In the genomic region with DNA sequence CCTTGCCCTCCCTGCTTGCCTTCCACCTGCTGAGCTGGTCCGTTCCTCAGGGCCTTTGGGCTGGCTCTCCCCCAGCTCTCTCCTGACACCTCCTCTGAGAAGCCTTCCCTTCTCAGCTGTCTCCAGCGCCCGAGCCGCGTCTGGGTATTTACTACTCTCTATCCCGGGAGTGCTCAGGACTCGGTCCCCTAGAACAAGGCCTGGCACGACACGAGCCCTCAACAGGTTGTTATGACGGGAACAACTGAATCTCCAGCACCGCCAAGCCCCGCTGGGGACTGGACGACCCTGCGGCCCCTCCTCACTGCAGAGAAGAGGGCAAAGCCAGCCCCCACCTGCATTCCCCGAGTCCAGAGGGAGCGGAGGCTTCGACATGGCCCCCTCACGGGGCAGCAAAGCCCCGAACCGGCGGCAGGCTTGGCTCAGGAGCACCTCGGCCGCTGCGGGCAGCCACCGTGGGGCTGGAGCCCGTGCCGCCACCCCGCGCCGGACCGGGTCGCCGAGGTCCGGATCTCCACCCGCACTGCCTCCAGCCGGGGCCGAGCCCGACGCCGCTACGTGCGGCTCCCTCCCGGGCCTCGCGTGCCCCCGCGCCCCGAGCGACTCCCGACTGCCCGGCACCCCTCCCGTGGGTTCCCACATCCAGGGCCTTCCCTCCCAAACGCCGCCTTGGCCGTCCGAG, we compare ENCODE assay signal across 8 cellular contexts. TPM values are rescaled to one million over a fixed set of nuclear protein-coding genes. Genes with fewer than 3 reads are reported as not detected.
DNase-seq lines count a peak whose midpoint lies in the region; ATAC-seq and TF ChIP-seq lines count a peak whose summit lies in the region.

No MANE protein-coding gene starts in this region.

- TF ChIP-seq CTCF in Loucy (conservative IDR thresholded peaks at IDR 0.05; ENCODE audit: low read length): no peak
- no peak for TF ChIP-seq CTCF in brain (conservative IDR thresholded peaks at IDR 0.05)
- no peak for TF ChIP-seq CTCF in kidney epithelial cell (IDR thresholded peaks at IDR 0.05; ENCODE audit: insufficient read depth, low read length, poor library complexity, severe bottlenecking)

- no peaks in the 10 kb centered on the region for H3K9me2 ChIP-seq in Loucy (replicated peaks; ENCODE audit: low read depth, low read length)

- H3K36me3 Mint-ChIP-seq in brain: peaks cover 9% of the 10 kb centered on the region
- peaks cover 12 to 14% of the 10 kb centered on the region in 2 donors for H3K36me3 Mint-ChIP-seq in stimulated activated naive B cell treated with anti-CD40 and anti-IgM and Interleukin-4, amounts not matched to agents 10 μg/mL and 1 μg/mL and 100 μg/mL, for 72 hours

- H3K27me3 ChIP-seq in BLaER1: no peaks in the 10 kb centered on the region
- H3K27me3 ChIP-seq in Loucy (ENCODE audit: insufficient read depth, low read length, poor library complexity, severe bottlenecking): no peaks in the 10 kb centered on the region
- no peaks in the 10 kb centered on the region for H3K27me3 ChIP-seq in kidney epithelial cell (ENCODE audit: control insufficient read depth, insufficient read depth, low read length)

- DNase-seq in kidney epithelial cell (ENCODE audit: low read depth) (no peak), NCI-H2227 (lab: John Stamatoyannopoulos, UW; ENCODE audit: unreplicated experiment) (no peak), superior temporal gyrus (ENCODE audit: extremely low spot score) (no peak)
- DNase-seq in stimulated activated naive B cell treated with anti-CD40 and anti-IgM and Interleukin-4, amounts not matched to agents 10 μg/mL and 1 μg/mL and 100 μg/mL, for 72 hours: no peak

- H3K4me2 ChIP-seq in BLaER1: peak overlapping the region; percentile 100
- H3K4me2 ChIP-seq in Loucy (ENCODE audit: low read depth, low read length, poor library complexity, severe bottlenecking): peak overlapping the region; percentile 77

- H3K4me1 ChIP-seq in BLaER1 (peaks cover 39% of the 10 kb centered on the region), Loucy (ENCODE audit: insufficient read depth, low read length, poor library complexity, severe bottlenecking) (peaks cover 37% of the 10 kb centered on the region)

- H3F3A ChIP-seq in Loucy (ENCODE audit: low read depth): 0 out of 2 replicates have a peak, but pooled peaks cover 7% of the 10 kb centered on the region

- H3K36me3 ChIP-seq in BLaER1: peaks cover 31% of the 10 kb centered on the region
- no peaks in the 10 kb centered on the region for H3K36me3 ChIP-seq in Loucy (ENCODE audit: insufficient read depth, low read length)
- peaks cover 1% of the 10 kb centered on the region for H3K36me3 ChIP-seq in kidney epithelial cell (ENCODE audit: control insufficient read depth, insufficient read depth, low read length)

- H3K4me3 ChIP-seq in BLaER1 (peak overlapping the region; percentile 99), Loucy (ENCODE audit: low read length, poor library complexity, severe bottlenecking) (peak overlapping the region; percentile 82), kidney epithelial cell (ENCODE audit: low read depth, low read length) (peak overlapping the region; percentile 84)

- peak overlapping the region; percentile 94 for H3K27ac ChIP-seq in BLaER1

- peak overlapping the region; percentile 95 for H3K9ac ChIP-seq in BLaER1
- H3K9ac ChIP-seq in Loucy (ENCODE audit: low read depth, low read length, poor library complexity, severe bottlenecking): peak overlapping the region; percentile 78

- H3K27me3 Mint-ChIP-seq in brain: peaks cover 7% of the 10 kb centered on the region
- H3K27me3 Mint-ChIP-seq in stimulated activated naive B cell treated with anti-CD40 and anti-IgM and Interleukin-4, amounts not matched to agents 10 μg/mL and 1 μg/mL and 100 μg/mL, for 72 hours: no peaks in the 10 kb centered on the region

- H3K79me2 ChIP-seq in Loucy (ENCODE audit: insufficient read depth, low read length): peaks cover 66% of the 10 kb centered on the region

- peak overlapping the region; percentile 64 to 91 (median 85) for H3K27ac Mint-ChIP-seq in brain
- H3K27ac Mint-ChIP-seq in stimulated activated naive B cell treated with anti-CD40 and anti-IgM and Interleukin-4, amounts not matched to agents 10 μg/mL and 1 μg/mL and 100 μg/mL, for 72 hours: peak overlapping the region; percentile 79

- peak; percentile 12 for ATAC-seq in GM19452 (IDR thresholded peaks at IDR 0.05; ENCODE audit: unreplicated experiment)
- ATAC-seq in stimulated activated naive B cell treated with anti-CD40 and anti-IgM and Interleukin-4, amounts not matched to agents 10 μg/mL and 1 μg/mL and 100 μg/mL, for 72 hours (replicated peaks): peak; percentile 1 to 2

- no peaks in the 10 kb centered on the region for H3K9me3 Mint-ChIP-seq in brain
- H3K9me3 Mint-ChIP-seq in stimulated activated naive B cell treated with anti-CD40 and anti-IgM and Interleukin-4, amounts not matched to agents 10 μg/mL and 1 μg/mL and 100 μg/mL, for 72 hours: no peaks in the 10 kb centered on the region

- peak overlapping the region; percentile 92 to 95 (median 94) for H3K4me3 Mint-ChIP-seq in brain
- H3K4me3 Mint-ChIP-seq in stimulated activated naive B cell treated with anti-CD40 and anti-IgM and Interleukin-4, amounts not matched to agents 10 μg/mL and 1 μg/mL and 100 μg/mL, for 72 hours: peak overlapping the region; percentile 83 to 92

- H2AFZ ChIP-seq in Loucy (ENCODE audit: low read length): no peak overlapping the region

- H3K4me1 Mint-ChIP-seq in brain: peaks cover 38% of the 10 kb centered on the region
- peaks cover 33 to 51% of the 10 kb centered on the region in 2 donors for H3K4me1 Mint-ChIP-seq in stimulated activated naive B cell treated with anti-CD40 and anti-IgM and Interleukin-4, amounts not matched to agents 10 μg/mL and 1 μg/mL and 100 μg/mL, for 72 hours

- H3K9me3 ChIP-seq in BLaER1 (no peaks in the 10 kb centered on the region), Loucy (ENCODE audit: insufficient read depth, low read depth, low read length) (no peaks in the 10 kb centered on the region)

- peaks cover 57% of the 10 kb centered on the region for H4K20me1 ChIP-seq in BLaER1
- H4K20me1 ChIP-seq in Loucy (ENCODE audit: insufficient read depth, low read length, poor library complexity, severe bottlenecking): peaks cover 43% of the 10 kb centered on the region

RNA-seq across cellular contexts. Expression of a gene that starts 0.8 kb away (rescaled TPM):
- 19.0 TPM for polyA plus RNA-seq in brain (ENCODE audit: insufficient read depth, low read depth, low replicate concordance)
- 92.3 and 95.2 TPM in 2 replicates for total RNA-seq in kidney epithelial cell

RNA-seq across cellular contexts. Expression of a gene that starts 8.5 kb away (rescaled TPM):
- polyA plus RNA-seq in brain (ENCODE audit: insufficient read depth, low read depth, low replicate concordance): 114 TPM
- total RNA-seq in kidney epithelial cell: 41.8 and 48.6 TPM in 2 replicates

RNA-seq across cellular contexts. Expression of a gene that starts 39.2 kb away (rescaled TPM):
- 133 TPM for polyA plus RNA-seq in brain (ENCODE audit: insufficient read depth, low read depth, low replicate concordance)
- 69.5 and 70.4 TPM in 2 replicates for total RNA-seq in kidney epithelial cell
